Comparison of ENCODE assay signal across 11 cellular contexts in genomic region chr14:31128601-31129526, GRCh38.
DNase-seq lines count a peak whose midpoint lies in the region; ATAC-seq and TF ChIP-seq lines count a peak whose summit lies in the region.
"Had no signal": no experiment of that assay in that cellular context is flagged by ENCODE, and none has a peak within 500 bp of the region (broad histone marks: within the 10 kb centered on the region; RNA-seq: fewer than 3 reads in every experiment).

No MANE protein-coding gene starts in this region.

- H3K36me3 ChIP-seq in trophoblast cell (ENCODE audit: control insufficient read depth in 1 of 2, insufficient read depth in 2 of 2, low read length in 2 of 2) (peaks cover 23% of the 10 kb centered on the region in 2 experiments), adrenal gland (replicated peaks in 1 of 2) (peaks cover 0 to 92% of the 10 kb centered on the region in 2 donors)

- POLR2A ChIA-PET in activated CD4-positive, alpha-beta T cell treated with anti-CD3 and anti-CD28 coated beads for 36 hours (lab: Charles Lee): interaction anchor here (0.6 to 1.2 kb wide), 2 partner anchors 69 to 103 kb away, joined by 3 to 5 read pairs; partner anchors contain the start of genes AP4S1 and STRN3
- POLR2A ChIA-PET in WTC11 (lab: Charles Lee): no interaction called here

- H3K27ac ChIP-seq in trophoblast cell (ENCODE audit: low read depth, low read length) (no peak overlapping the region), adrenal gland (no peak overlapping the region)
- H3K27ac ChIP-seq: esophagus squamous epithelium had no signal

- no peaks in the 10 kb centered on the region for H3K27me3 ChIP-seq in trophoblast cell (ENCODE audit: insufficient read depth, low read length)
- no peaks in the 10 kb centered on the region for H3K27me3 ChIP-seq in adrenal gland
- H3K27me3 ChIP-seq: esophagus squamous epithelium had no signal

- no peak overlapping the region for H2BK120ac ChIP-seq in trophoblast cell (ENCODE audit: insufficient read depth, low read length, poor library complexity)

- intact Hi-C loops in activated CD4-positive, alpha-beta T cell treated with anti-CD3 and anti-CD28 coated beads for 36 hours (cut with DNase I, micrococcal nuclease): loop anchor here (10.0 kb wide), 2 partner anchors 226 to 1076 kb away; partner anchors contain the start of genes RNU6-7 (in 1 of the 2) and RNU6-8 (in 1 of the 2)
- intact Hi-C loops in adrenal gland (cut with DNase I): no loop called here

- no peak overlapping the region for H4K12ac ChIP-seq in trophoblast cell (ENCODE audit: low read depth, low read length)

- H3K27ac Mint-ChIP-seq in activated CD4-positive, alpha-beta T cell treated with anti-CD3 and anti-CD28 coated beads for 36 hours: peak overlapping the region; percentile 37
- H3K27ac Mint-ChIP-seq in WTC11: peak overlapping the region; percentile 37

- no peak overlapping the region for H4K8ac ChIP-seq in trophoblast cell (ENCODE audit: low read depth, low read length)

- ATAC-seq in activated CD4-positive, alpha-beta T cell treated with anti-CD3 and anti-CD28 coated beads for 36 hours: no peak
- ATAC-seq in HG03095 (IDR thresholded peaks at IDR 0.05; ENCODE audit: unreplicated experiment) (peak; percentile 61), WTC11 (no peak)

- H2AFZ ChIP-seq in trophoblast cell (ENCODE audit: insufficient read depth, low read length, poor library complexity): no peak overlapping the region

- H3K18ac ChIP-seq in trophoblast cell (ENCODE audit: low read length): no peak overlapping the region

- H4K91ac ChIP-seq in trophoblast cell (ENCODE audit: low read depth, low read length): no peak overlapping the region

- H3K9ac ChIP-seq in trophoblast cell (ENCODE audit: low read length): no peak overlapping the region

- H3K9me3 ChIP-seq in trophoblast cell (ENCODE audit: insufficient read depth, low read depth, low read length): no peaks in the 10 kb centered on the region
- H3K9me3 ChIP-seq in adrenal gland (replicated peaks in 1 of 3): no peaks in the 10 kb centered on the region
- H3K9me3 ChIP-seq: esophagus squamous epithelium had no signal

- H3K14ac ChIP-seq in trophoblast cell (ENCODE audit: low read length): no peak overlapping the region

- no peak for TF ChIP-seq CTCF in WTC11 (IDR thresholded peaks at IDR 0.05)
- no peak for TF ChIP-seq CTCF in adrenal gland (IDR thresholded peaks at IDR 0.05)

- no peak overlapping the region for H3K4me3 Mint-ChIP-seq in activated CD4-positive, alpha-beta T cell treated with anti-CD3 and anti-CD28 coated beads for 36 hours
- H3K4me3 Mint-ChIP-seq in WTC11: no peak overlapping the region

- H2BK5ac ChIP-seq in trophoblast cell (ENCODE audit: low read depth, low read length, poor library complexity): no peak overlapping the region

- peak overlapping the region; percentile 34 for H3K23ac ChIP-seq in trophoblast cell (ENCODE audit: low read length)

- no peak for DNase-seq in activated CD4-positive, alpha-beta T cell treated with anti-CD3 and anti-CD28 coated beads for 36 hours
- DNase-seq in activated CD4-positive, alpha-beta T cell treated with anti-CD3 and anti-CD28 coated beads, Interleukin-2, amount 50 U/mL, for 48 hours: no peak
- DNase-seq in WTC11 (ENCODE audit: low spot score): no peak
- no peak for DNase-seq in trophoblast cell
- DNase-seq in ureter (ENCODE audit: low spot score): no peak
- DNase-seq in adrenal gland: no peak
- DNase-seq in activated effector memory CD4-positive, alpha-beta T cell treated with anti-CD3 and anti-CD28 coated beads, Interleukin-2, amount 50 U/mL, for 16 hours: no peak
- DNase-seq: activated CD8-positive, alpha-beta memory T cell treated with anti-CD3 and anti-CD28 coated beads, Interleukin-2, amount 50 U/mL, for 48 hours; esophagus squamous epithelium; GDM1 had no signal

- CTCF ChIA-PET in activated CD4-positive, alpha-beta T cell treated with anti-CD3 and anti-CD28 coated beads for 36 hours (lab: Charles Lee): no interaction called here
- CTCF ChIA-PET in WTC11 (lab: Charles Lee): no interaction called here

- H3K79me2 ChIP-seq in trophoblast cell (ENCODE audit: control insufficient read depth, insufficient read depth, low read length, poor library complexity): no peaks in the 10 kb centered on the region

- H3K9me3 Mint-ChIP-seq in activated CD4-positive, alpha-beta T cell treated with anti-CD3 and anti-CD28 coated beads for 36 hours (ENCODE audit: low read depth): no peaks in the 10 kb centered on the region
- H3K9me3 Mint-ChIP-seq in WTC11: no peaks in the 10 kb centered on the region

- no peak overlapping the region for H2BK12ac ChIP-seq in trophoblast cell (ENCODE audit: low read length)

- TF ChIP-seq POLR2A in adrenal gland (IDR thresholded peaks at IDR 0.05): no peak

- no peaks in the 10 kb centered on the region for H3K79me1 ChIP-seq in trophoblast cell (ENCODE audit: low read length)

- peaks cover 45% of the 10 kb centered on the region for H3K36me3 Mint-ChIP-seq in activated CD4-positive, alpha-beta T cell treated with anti-CD3 and anti-CD28 coated beads for 36 hours (ENCODE audit: low read depth)
- peaks cover 36% of the 10 kb centered on the region for H3K36me3 Mint-ChIP-seq in WTC11

- H3K4me1 ChIP-seq in trophoblast cell (ENCODE audit: control insufficient read depth in 1 of 2, insufficient read depth in 2 of 2, low read length in 2 of 2) (no peaks in the 10 kb centered on the region), adrenal gland (replicated peaks in 1 of 2) (peaks cover 0 to 6% of the 10 kb centered on the region in 2 donors)
- H3K4me1 ChIP-seq: esophagus squamous epithelium had no signal

- H3K27me3 Mint-ChIP-seq in activated CD4-positive, alpha-beta T cell treated with anti-CD3 and anti-CD28 coated beads for 36 hours: no peaks in the 10 kb centered on the region
- no peaks in the 10 kb centered on the region for H3K27me3 Mint-ChIP-seq in WTC11 (ENCODE audit: low read depth)

- no peak overlapping the region for H3K4me3 ChIP-seq in trophoblast cell (ENCODE audit: low read depth, low read length)
- no peak overlapping the region for H3K4me3 ChIP-seq in adrenal gland
- H3K4me3 ChIP-seq: esophagus squamous epithelium had no signal

- WGBS in trophoblast cell (ENCODE audit: extremely low coverage, insufficient coverage, insufficient read length): no CpG with 5 or more reads among the region's 18 CpGs
- WGBS in adrenal gland, 4 donors: 86 to 87% (median 86%) methylated on average over 18 of the region's 18 CpGs

- H2AK5ac ChIP-seq in trophoblast cell (ENCODE audit: low read length): no peak overlapping the region

- H3K4ac ChIP-seq in trophoblast cell (ENCODE audit: low read depth, low read length): no peak overlapping the region

- H3K4me1 Mint-ChIP-seq in activated CD4-positive, alpha-beta T cell treated with anti-CD3 and anti-CD28 coated beads for 36 hours: peaks cover 27% of the 10 kb centered on the region
- H3K4me1 Mint-ChIP-seq in WTC11: peaks cover 6% of the 10 kb centered on the region

- H3K4me2 ChIP-seq in trophoblast cell (ENCODE audit: low read length): no peak overlapping the region

TF ChIP-seq in WTC11, 78 proteins besides CTCF, POLR2A, EP300 and RAD21 (continues in another document):
- TF ChIP-seq ESRRA (CRISPR knock-in tag; IDR thresholded peaks at IDR 0.05; ENCODE audit: borderline replicate concordance): no peak
- TF ChIP-seq SP1 (CRISPR knock-in tag; conservative IDR thresholded peaks at IDR 0.05): no peak
- TF ChIP-seq, protein P1, sequence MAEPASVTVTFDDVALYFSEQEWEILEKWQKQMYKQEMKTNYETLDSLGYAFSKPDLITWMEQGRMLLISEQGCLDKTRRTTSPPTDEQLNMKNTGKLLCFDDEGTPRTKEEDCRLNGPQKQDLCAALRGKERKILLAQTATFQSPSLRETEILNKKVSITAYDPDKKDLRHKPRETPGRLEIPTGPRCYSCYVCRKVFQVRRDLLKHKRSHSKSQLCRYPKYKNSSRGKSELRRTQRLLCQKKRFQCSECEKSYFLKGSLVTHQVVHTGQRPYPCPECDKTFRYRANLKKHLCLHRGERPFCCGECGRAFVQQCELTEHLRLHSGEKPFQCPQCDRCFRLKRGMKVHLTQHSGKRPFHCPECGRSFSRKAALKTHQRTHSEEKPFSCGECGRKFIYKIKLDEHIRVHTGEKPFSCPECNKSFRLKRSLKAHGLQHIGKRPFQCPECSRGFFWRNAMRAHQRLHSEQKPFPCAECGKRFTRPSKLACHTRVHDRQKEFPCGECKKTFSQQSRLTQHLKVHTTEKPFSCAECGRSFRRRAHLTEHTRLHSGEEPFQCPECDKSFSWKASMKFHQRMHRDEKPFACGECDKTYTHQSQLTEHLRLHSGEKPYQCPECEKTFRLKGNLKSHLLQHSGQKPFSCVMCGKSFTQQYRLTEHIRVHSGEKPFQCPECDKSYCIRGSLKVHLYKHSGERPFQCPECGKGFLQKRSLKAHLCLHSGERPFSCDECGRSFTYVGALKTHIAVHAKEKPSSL (CRISPR knock-in tag; conservative IDR thresholded peaks at IDR 0.05): no peak
- no peak for TF ChIP-seq HMGA2 (CRISPR knock-in tag; IDR thresholded peaks at IDR 0.05)
- no peak for TF ChIP-seq NFE2L1 (CRISPR knock-in tag; IDR thresholded peaks at IDR 0.05)
- TF ChIP-seq, protein P2, sequence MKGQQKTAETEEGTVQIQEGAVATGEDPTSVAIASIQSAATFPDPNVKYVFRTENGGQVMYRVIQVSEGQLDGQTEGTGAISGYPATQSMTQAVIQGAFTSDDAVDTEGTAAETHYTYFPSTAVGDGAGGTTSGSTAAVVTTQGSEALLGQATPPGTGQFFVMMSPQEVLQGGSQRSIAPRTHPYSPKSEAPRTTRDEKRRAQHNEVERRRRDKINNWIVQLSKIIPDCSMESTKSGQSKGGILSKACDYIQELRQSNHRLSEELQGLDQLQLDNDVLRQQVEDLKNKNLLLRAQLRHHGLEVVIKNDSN (CRISPR knock-in tag; IDR thresholded peaks at IDR 0.05): no peak
- no peak for TF ChIP-seq ZNF232 (CRISPR knock-in tag; IDR thresholded peaks at IDR 0.05)
- no peak for TF ChIP-seq TP53 (CRISPR knock-in tag; IDR thresholded peaks at IDR 0.05)
- no peak for TF ChIP-seq ZNF121 (CRISPR knock-in tag; IDR thresholded peaks at IDR 0.05)
- TF ChIP-seq, protein P3, sequence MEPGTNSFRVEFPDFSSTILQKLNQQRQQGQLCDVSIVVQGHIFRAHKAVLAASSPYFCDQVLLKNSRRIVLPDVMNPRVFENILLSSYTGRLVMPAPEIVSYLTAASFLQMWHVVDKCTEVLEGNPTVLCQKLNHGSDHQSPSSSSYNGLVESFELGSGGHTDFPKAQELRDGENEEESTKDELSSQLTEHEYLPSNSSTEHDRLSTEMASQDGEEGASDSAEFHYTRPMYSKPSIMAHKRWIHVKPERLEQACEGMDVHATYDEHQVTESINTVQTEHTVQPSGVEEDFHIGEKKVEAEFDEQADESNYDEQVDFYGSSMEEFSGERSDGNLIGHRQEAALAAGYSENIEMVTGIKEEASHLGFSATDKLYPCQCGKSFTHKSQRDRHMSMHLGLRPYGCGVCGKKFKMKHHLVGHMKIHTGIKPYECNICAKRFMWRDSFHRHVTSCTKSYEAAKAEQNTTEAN (CRISPR knock-in tag; IDR thresholded peaks at IDR 0.05): no peak
- no peak for TF ChIP-seq CREB1 (CRISPR knock-in tag; IDR thresholded peaks at IDR 0.05)

Comparison
In these comparisons a context has a peak if more than half of its experiments do, and no peak if none do; other contexts are left out.
1. intact Hi-C loops: an anchor here in activated CD4-positive, alpha-beta T cell treated with anti-CD3 and anti-CD28 coated beads for 36 hours (10.0 kb wide); none called in adrenal gland.